Comparison of ENCODE assay signal across 10 cellular contexts in the genomic region with DNA sequence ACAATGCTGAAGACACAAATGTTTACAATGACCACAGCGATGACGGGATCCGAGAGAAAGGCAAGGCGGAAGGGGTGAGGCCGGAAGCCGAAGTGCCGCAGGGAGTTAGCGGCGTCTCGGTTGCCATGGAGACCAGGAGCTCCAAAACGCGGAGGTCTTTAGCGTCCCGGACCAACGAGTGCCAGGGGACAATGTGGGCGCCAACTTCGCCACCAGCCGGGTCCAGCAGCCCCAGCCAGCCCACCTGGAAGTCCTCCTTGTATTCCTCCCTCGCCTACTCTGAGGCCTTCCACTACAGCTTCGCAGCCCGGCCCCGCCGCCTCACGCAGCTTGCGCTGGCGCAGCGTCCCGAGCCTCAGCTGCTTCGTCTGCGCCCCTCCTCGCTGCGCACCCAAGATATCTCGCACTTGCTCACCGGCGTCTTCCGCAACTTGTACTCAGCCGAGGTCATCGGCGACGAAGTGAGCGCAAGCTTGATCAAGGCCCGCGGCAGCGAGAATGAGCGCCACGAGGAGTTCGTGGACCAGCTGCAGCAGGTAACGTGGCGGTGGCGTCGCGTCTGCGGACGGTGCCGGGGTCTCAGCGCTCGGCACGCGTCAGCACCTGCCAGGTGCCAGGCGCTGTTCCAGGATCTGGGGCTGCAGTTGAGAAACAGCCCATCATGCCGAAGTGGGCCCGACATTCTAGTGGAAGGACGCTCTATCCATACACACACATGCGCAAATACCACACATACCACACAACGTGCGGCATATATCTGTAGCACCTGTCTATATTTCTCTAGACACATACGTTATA. TPM values are rescaled to one million over a fixed set of nuclear protein-coding genes. Genes with fewer than 3 reads are reported as not detected.
DNase-seq lines count a peak whose midpoint lies in the region; ATAC-seq, FAIRE-seq and TF ChIP-seq lines count a peak whose summit lies in the region.
"Had no signal": no experiment of that assay in that cellular context is flagged by ENCODE, and none has a peak within 500 bp of the region (broad histone marks: within the 10 kb centered on the region; RNA-seq: fewer than 3 reads in every experiment).

A gene with protein sequence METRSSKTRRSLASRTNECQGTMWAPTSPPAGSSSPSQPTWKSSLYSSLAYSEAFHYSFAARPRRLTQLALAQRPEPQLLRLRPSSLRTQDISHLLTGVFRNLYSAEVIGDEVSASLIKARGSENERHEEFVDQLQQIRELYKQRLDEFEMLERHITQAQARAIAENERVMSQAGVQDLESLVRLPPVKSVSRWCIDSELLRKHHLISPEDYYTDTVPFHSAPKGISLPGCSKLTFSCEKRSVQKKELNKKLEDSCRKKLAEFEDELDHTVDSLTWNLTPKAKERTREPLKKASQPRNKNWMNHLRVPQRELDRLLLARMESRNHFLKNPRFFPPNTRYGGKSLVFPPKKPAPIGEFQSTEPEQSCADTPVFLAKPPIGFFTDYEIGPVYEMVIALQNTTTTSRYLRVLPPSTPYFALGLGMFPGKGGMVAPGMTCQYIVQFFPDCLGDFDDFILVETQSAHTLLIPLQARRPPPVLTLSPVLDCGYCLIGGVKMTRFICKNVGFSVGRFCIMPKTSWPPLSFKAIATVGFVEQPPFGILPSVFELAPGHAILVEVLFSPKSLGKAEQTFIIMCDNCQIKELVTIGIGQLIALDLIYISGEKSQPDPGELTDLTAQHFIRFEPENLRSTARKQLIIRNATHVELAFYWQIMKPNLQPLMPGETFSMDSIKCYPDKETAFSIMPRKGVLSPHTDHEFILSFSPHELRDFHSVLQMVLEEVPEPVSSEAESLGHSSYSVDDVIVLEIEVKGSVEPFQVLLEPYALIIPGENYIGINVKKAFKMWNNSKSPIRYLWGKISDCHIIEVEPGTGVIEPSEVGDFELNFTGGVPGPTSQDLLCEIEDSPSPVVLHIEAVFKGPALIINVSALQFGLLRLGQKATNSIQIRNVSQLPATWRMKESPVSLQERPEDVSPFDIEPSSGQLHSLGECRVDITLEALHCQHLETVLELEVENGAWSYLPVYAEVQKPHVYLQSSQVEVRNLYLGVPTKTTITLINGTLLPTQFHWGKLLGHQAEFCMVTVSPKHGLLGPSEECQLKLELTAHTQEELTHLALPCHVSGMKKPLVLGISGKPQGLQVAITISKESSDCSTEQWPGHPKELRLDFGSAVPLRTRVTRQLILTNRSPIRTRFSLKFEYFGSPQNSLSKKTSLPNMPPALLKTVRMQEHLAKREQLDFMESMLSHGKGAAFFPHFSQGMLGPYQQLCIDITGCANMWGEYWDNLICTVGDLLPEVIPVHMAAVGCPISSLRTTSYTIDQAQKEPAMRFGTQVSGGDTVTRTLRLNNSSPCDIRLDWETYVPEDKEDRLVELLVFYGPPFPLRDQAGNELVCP (N-terminal part only) (plus strand): TSS at position 108 of the 798 bp plus-strand sequence. CDS start 18 bp downstream, at position 126.

- H3K4me1 ChIP-seq in astrocyte (ENCODE audit: insufficient read depth, low read length), result peaks cover 11% of the 10 kb centered on the region

- H3K79me2 ChIP-seq in astrocyte (ENCODE audit: insufficient read depth, low read length), result no peaks in the 10 kb centered on the region

- H3K9ac ChIP-seq in astrocyte (ENCODE audit: low read length), result peak within 1 kb of the TSS; percentile 34

- H3K4me3 ChIP-seq in astrocyte (ENCODE audit: insufficient read depth, low read depth, low read length), result peak within 1 kb of the TSS; percentile 63

- H3K36me3 ChIP-seq in astrocyte (ENCODE audit: insufficient read depth, low read length), result no peaks in the 10 kb centered on the region

- TF ChIP-seq CTCF in astrocyte (IDR thresholded peaks at IDR 0.05; ENCODE audit: insufficient read depth, low read depth, low read length), result no peak

- H3K27ac Mint-ChIP-seq in astrocyte (ENCODE audit: unreplicated experiment), result no peak within 1 kb of the TSS
- H3K27ac Mint-ChIP-seq in immature natural killer cell, result peak within 1 kb of the TSS; percentile 91 to 100 (median 97)

- H3K27me3 ChIP-seq in astrocyte (ENCODE audit: insufficient read depth, low read length), result no peaks in the 10 kb centered on the region

- H2AFZ ChIP-seq in astrocyte (ENCODE audit: low read depth, low read length), result peak within 1 kb of the TSS; percentile 91

- DNase-seq in DMS 273 (lab: John Stamatoyannopoulos, UW; ENCODE audit: unreplicated experiment) (peak; percentile 70), DMS 273 treated with DMSO at 0.1 percent for 48 hours (lab: John Stamatoyannopoulos, UW) (no peak), T-helper 1 cell (peak; percentile 65 to 96 (median 79)), astrocyte (ENCODE audit: low read depth) (peak; percentile 47), immature natural killer cell (peak; percentile 84 to 91 (median 88)), NCI-H187 treated with DMSO at 0.1 percent for 48 hours (lab: John Stamatoyannopoulos, UW) (no peak)
- peak; percentile 47 to 53 for DNase-seq in stimulated activated CD4-positive, alpha-beta T cell treated with anti-CD3 and anti-CD28 coated beads, Interleukin-1b, Interleukin-23, amount 100 ng/mL, for 4 hours (ENCODE audit: low read depth in 2 of 2)

- H3K4me3 Mint-ChIP-seq in astrocyte (ENCODE audit: unreplicated experiment), result peak within 1 kb of the TSS; percentile 79
- peak within 1 kb of the TSS; percentile 79 to 93 (median 85) for H3K4me3 Mint-ChIP-seq in immature natural killer cell

- no peaks in the 10 kb centered on the region for H4K20me1 ChIP-seq in astrocyte (ENCODE audit: insufficient read depth, low read length)

- H3K36me3 Mint-ChIP-seq in astrocyte (ENCODE audit: low read depth, unreplicated experiment) (no peaks in the 10 kb centered on the region), immature natural killer cell (peaks cover 3 to 6% (median 4%) of the 10 kb centered on the region in 3 donors)

- peaks cover 2% of the 10 kb centered on the region for H3K9me3 Mint-ChIP-seq in astrocyte (ENCODE audit: unreplicated experiment)
- no peaks in the 10 kb centered on the region for H3K9me3 Mint-ChIP-seq in immature natural killer cell

- no peaks in the 10 kb centered on the region for H3K9me3 ChIP-seq in astrocyte (ENCODE audit: insufficient read depth, low read depth, low read length)

- peak; percentile 85 for ATAC-seq in HG03039 (IDR thresholded peaks at IDR 0.05; ENCODE audit: unreplicated experiment)

- no peak within 1 kb of the TSS for H3K27ac ChIP-seq in astrocyte (ENCODE audit: low read depth, low read length)
- H3K27ac ChIP-seq: 22Rv1 had no signal

- H3K27me3 Mint-ChIP-seq in astrocyte (ENCODE audit: low read depth, unreplicated experiment), result peaks cover 38% of the 10 kb centered on the region
- peaks cover 5 to 14% (median 14%) of the 10 kb centered on the region in 3 donors for H3K27me3 Mint-ChIP-seq in immature natural killer cell (ENCODE audit: low read depth in 3 of 3)

- no peak for FAIRE-seq in astrocyte (lab: Jason Lieb, UNC)

- H3K4me1 Mint-ChIP-seq in astrocyte (ENCODE audit: low read depth, unreplicated experiment), result peaks cover 6% of the 10 kb centered on the region
- peaks cover 37 to 38% of the 10 kb centered on the region in 2 donors for H3K4me1 Mint-ChIP-seq in immature natural killer cell

- H3K4me2 ChIP-seq in astrocyte (ENCODE audit: low read length), result peak within 1 kb of the TSS; percentile 93

RNA-seq across cellular contexts. Expression of the gene that starts here (rescaled TPM):
- 0.19 and 0.54 TPM in 2 replicates for total RNA-seq in astrocyte
- polyA plus RNA-seq in immature natural killer cell, result 1 to 10 TPM in 1 of 3 donors, under 1 TPM in 2; 0.16 to 2.4 (median 0.84) TPM
- total RNA-seq: myocyte had no signal

Comparison
In these comparisons a context has a peak if more than half of its experiments do, and no peak if none do; other contexts are left out.
1. DNase-seq: peak in DMS 273 (single experiment), T-helper 1 cell (5 of 5), immature natural killer cell (3 of 3) and stimulated activated CD4-positive, alpha-beta T cell treated with anti-CD3 and anti-CD28 coated beads, Interleukin-1b, Interleukin-23, amount 100 ng/mL, for 4 hours (2 of 2); none in DMS 273 treated with DMSO at 0.1 percent for 48 hours (single experiment) and NCI-H187 treated with DMSO at 0.1 percent for 48 hours (single experiment).
2. Peak in DNase-seq, H3K4me3 ChIP-seq, H3K9ac ChIP-seq and H3K4me2 ChIP-seq in astrocyte; RNA of the gene not detected or under 1 TPM.